In the genomic region with DNA sequence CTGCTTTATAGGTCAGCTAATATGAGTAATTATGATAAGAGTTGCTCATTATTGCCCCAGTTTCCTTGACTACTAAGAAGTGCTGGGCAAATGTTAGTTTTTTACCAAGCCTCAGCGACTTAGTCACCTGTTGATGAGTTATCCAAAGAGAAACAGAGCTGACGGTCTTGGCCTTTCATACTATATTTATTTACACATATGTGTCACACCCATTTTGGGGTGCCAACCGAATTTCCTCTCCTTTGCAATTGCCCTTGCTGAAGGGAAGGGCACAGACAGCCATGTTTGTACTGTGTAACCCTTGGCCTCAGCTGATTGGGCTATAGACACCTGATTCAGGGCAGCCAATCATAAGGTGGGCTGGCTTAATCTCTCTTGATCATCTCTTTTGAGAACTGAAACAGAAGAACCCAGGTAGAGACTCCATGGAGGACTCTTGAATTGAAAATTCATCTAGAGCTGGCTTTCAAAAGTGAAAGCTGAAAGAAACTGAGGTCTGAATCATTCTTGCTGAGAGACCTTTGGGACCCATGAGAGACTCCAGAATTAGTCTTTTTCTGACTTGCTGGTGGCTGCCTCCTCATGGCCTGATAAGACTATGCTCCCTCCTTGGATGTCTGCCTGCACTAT, we compare ENCODE assay signal across 1 cellular context.
TF ChIP-seq lines count a peak whose summit lies in the region.

No MANE protein-coding gene starts in this region.

TF ChIP-seq in SK-N-SH, 30 proteins besides CTCF, POLR2A, EP300 and RAD21 (continued from another document):
- TF ChIP-seq, protein P1, sequence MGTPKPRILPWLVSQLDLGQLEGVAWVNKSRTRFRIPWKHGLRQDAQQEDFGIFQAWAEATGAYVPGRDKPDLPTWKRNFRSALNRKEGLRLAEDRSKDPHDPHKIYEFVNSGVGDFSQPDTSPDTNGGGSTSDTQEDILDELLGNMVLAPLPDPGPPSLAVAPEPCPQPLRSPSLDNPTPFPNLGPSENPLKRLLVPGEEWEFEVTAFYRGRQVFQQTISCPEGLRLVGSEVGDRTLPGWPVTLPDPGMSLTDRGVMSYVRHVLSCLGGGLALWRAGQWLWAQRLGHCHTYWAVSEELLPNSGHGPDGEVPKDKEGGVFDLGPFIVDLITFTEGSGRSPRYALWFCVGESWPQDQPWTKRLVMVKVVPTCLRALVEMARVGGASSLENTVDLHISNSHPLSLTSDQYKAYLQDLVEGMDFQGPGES (IDR thresholded peaks at IDR 0.05; ENCODE audit: low read depth, low read length) = no peak
- TF ChIP-seq, protein P2, sequence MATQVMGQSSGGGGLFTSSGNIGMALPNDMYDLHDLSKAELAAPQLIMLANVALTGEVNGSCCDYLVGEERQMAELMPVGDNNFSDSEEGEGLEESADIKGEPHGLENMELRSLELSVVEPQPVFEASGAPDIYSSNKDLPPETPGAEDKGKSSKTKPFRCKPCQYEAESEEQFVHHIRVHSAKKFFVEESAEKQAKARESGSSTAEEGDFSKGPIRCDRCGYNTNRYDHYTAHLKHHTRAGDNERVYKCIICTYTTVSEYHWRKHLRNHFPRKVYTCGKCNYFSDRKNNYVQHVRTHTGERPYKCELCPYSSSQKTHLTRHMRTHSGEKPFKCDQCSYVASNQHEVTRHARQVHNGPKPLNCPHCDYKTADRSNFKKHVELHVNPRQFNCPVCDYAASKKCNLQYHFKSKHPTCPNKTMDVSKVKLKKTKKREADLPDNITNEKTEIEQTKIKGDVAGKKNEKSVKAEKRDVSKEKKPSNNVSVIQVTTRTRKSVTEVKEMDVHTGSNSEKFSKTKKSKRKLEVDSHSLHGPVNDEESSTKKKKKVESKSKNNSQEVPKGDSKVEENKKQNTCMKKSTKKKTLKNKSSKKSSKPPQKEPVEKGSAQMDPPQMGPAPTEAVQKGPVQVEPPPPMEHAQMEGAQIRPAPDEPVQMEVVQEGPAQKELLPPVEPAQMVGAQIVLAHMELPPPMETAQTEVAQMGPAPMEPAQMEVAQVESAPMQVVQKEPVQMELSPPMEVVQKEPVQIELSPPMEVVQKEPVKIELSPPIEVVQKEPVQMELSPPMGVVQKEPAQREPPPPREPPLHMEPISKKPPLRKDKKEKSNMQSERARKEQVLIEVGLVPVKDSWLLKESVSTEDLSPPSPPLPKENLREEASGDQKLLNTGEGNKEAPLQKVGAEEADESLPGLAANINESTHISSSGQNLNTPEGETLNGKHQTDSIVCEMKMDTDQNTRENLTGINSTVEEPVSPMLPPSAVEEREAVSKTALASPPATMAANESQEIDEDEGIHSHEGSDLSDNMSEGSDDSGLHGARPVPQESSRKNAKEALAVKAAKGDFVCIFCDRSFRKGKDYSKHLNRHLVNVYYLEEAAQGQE (IDR thresholded peaks at IDR 0.05; ENCODE audit: low read depth, low read length) = no peak
- TF ChIP-seq YY1 (IDR thresholded peaks at IDR 0.05; ENCODE audit: low read depth) (no peak), GABPA (IDR thresholded peaks at IDR 0.05; ENCODE audit: low read depth) (no peak), TAF1 (IDR thresholded peaks at IDR 0.05; ENCODE audit: borderline replicate concordance, low read depth, low read length) (no peak), CHD2 (IDR thresholded peaks at IDR 0.05; ENCODE audit: low read length, partially characterized antibody) (no peak), FOXJ3 (CRISPR knock-in tag; IDR thresholded peaks at IDR 0.05) (no peak), EZH2phosphoT487 (IDR thresholded peaks at IDR 0.05; ENCODE audit: borderline replicate concordance, low read depth) (no peak), NRF1 (IDR thresholded peaks at IDR 0.05; ENCODE audit: low read depth, low read length) (no peak), JUND (IDR thresholded peaks at IDR 0.05) (no peak), RCOR1 (IDR thresholded peaks at IDR 0.05; ENCODE audit: low read length) (no peak), TEAD4 (IDR thresholded peaks at IDR 0.05; ENCODE audit: borderline replicate concordance, insufficient read depth) (no peak), SIN3A (IDR thresholded peaks at IDR 0.05; ENCODE audit: borderline replicate concordance, low read depth, low read length) (no peak), NFIC (IDR thresholded peaks at IDR 0.05; ENCODE audit: borderline replicate concordance) (no peak), SMC3 (IDR thresholded peaks at IDR 0.05; ENCODE audit: low read depth, low read length) (no peak), ELF1 (IDR thresholded peaks at IDR 0.05) (no peak)
- TF ChIP-seq, protein P3, sequence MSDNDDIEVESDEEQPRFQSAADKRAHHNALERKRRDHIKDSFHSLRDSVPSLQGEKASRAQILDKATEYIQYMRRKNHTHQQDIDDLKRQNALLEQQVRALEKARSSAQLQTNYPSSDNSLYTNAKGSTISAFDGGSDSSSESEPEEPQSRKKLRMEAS (IDR thresholded peaks at IDR 0.05; ENCODE audit: low read depth) = no peak
- TF ChIP-seq, protein P4, sequence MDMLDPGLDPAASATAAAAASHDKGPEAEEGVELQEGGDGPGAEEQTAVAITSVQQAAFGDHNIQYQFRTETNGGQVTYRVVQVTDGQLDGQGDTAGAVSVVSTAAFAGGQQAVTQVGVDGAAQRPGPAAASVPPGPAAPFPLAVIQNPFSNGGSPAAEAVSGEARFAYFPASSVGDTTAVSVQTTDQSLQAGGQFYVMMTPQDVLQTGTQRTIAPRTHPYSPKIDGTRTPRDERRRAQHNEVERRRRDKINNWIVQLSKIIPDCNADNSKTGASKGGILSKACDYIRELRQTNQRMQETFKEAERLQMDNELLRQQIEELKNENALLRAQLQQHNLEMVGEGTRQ (IDR thresholded peaks at IDR 0.05; ENCODE audit: borderline replicate concordance, low read depth, low read length) = no peak
